ENCODE assay signal across 8 cellular contexts in genomic region chr6:149320016-149320415, GRCh38. TPM values are rescaled to one million over a fixed set of nuclear protein-coding genes. Genes with fewer than 3 reads are reported as not detected.
DNase-seq lines count a peak whose midpoint lies in the region; ATAC-seq and TF ChIP-seq lines count a peak whose summit lies in the region.
"Not testable (repeated sequence)": the region's sequence is repeated elsewhere in the genome, so short reads cannot be mapped to it uniquely, and the experiment has no call there.

No MANE protein-coding gene starts in this region.

- not testable (repeated sequence) for H3K27me3 Mint-ChIP-seq in type B pancreatic cell

- in situ Hi-C loops in astrocyte of the spinal cord (cut with HindIII; ENCODE audit: low sequenced_read_pairs), result not testable (repeated sequence)

- WGBS in smooth muscle cell (ENCODE audit: low lambda C conversion rate), result 68% methylated on average over 10 of the region's 10 CpGs

- not testable (repeated sequence) for H3K27ac Mint-ChIP-seq in type B pancreatic cell

- DNase-seq in RWPE2 (ENCODE audit: low spot score); astrocyte of the spinal cord (ENCODE audit: low read depth, low spot score); fibroblast of mammary gland (ENCODE audit: low read depth); smooth muscle cell (lab: John Stamatoyannopoulos, UW; ENCODE audit: unreplicated experiment); type B pancreatic cell (ENCODE audit: extremely low spot score, unreplicated experiment): not testable (repeated sequence)
- DNase-seq in activated CD8-positive, alpha-beta memory T cell treated with anti-CD3 and anti-CD28 coated beads, Interleukin-2, amount 50 U/mL, for 48 hours, result peak; percentile 64

- H3K9ac ChIP-seq in smooth muscle cell (ENCODE audit: low read depth), result not testable (repeated sequence)

- not testable (repeated sequence) for H3F3A ChIP-seq in smooth muscle cell (ENCODE audit: low read depth)

- H3K4me1 Mint-ChIP-seq in type B pancreatic cell (ENCODE audit: unreplicated experiment), result peaks cover 37% of the 10 kb centered on the region

- not testable (repeated sequence) for TF ChIP-seq CTCF in RWPE2 (IDR thresholded peaks at IDR 0.05; ENCODE audit: poor library complexity, severe bottlenecking); astrocyte of the spinal cord (IDR thresholded peaks at IDR 0.05; ENCODE audit: low read depth, low read length); fibroblast of mammary gland (conservative IDR thresholded peaks at IDR 0.05; ENCODE audit: control insufficient read depth, insufficient read depth, low read depth, low read length); smooth muscle cell (IDR thresholded peaks at IDR 0.05; ENCODE audit: borderline replicate concordance, insufficient read depth, poor library complexity, severe bottlenecking); type B pancreatic cell (conservative IDR thresholded peaks at IDR 0.05)

- H3K9me3 Mint-ChIP-seq in type B pancreatic cell, result not testable (repeated sequence)

- peaks cover 67% of the 10 kb centered on the region for H4K20me1 ChIP-seq in smooth muscle cell (ENCODE audit: low read depth)

- peaks cover 80% of the 10 kb centered on the region for H3K79me2 ChIP-seq in smooth muscle cell (ENCODE audit: low read depth)

- H3K4me3 ChIP-seq in GM08714 (ENCODE audit: low read length) (peak overlapping the region; percentile 100), astrocyte of the spinal cord (ENCODE audit: low read depth, low read length) (peak overlapping the region; percentile 66), fibroblast of mammary gland (ENCODE audit: control insufficient read depth, low read depth, low read length) (peak overlapping the region; percentile 79), muscle layer of duodenum (ENCODE audit: low read depth in 1 of 2, low read length in 2 of 2) (peak overlapping the region; percentile 83 to 90), smooth muscle cell (peak overlapping the region; percentile 99)
- not testable (repeated sequence) for H3K4me3 ChIP-seq in RWPE2 (ENCODE audit: severe bottlenecking)

- not testable (repeated sequence) for H3K36me3 Mint-ChIP-seq in type B pancreatic cell

- peaks cover 42% of the 10 kb centered on the region for H3K4me1 ChIP-seq in RWPE2 (ENCODE audit: insufficient read depth, poor library complexity, severe bottlenecking)
- peaks cover 6 to 28% of the 10 kb centered on the region in 2 donors for H3K4me1 ChIP-seq in muscle layer of duodenum (ENCODE audit: control insufficient read depth in 1 of 2, insufficient read depth in 2 of 2, low read length in 2 of 2)
- peaks cover 58% of the 10 kb centered on the region for H3K4me1 ChIP-seq in smooth muscle cell (ENCODE audit: low read depth)

- not testable (repeated sequence) for H3K27me3 ChIP-seq in RWPE2 (ENCODE audit: insufficient read depth, poor library complexity, severe bottlenecking); muscle layer of duodenum (ENCODE audit: low read depth, low read length); smooth muscle cell (ENCODE audit: low read depth)

- not testable (repeated sequence) for H2AFZ ChIP-seq in smooth muscle cell (ENCODE audit: low read depth)

- H3K9me3 ChIP-seq in RWPE2 (ENCODE audit: severe bottlenecking); muscle layer of duodenum (ENCODE audit: control insufficient read depth in 1 of 2, low read length in 2 of 2); smooth muscle cell (replicated peaks; ENCODE audit: low read depth): not testable (repeated sequence)

- H3K4me3 Mint-ChIP-seq in type B pancreatic cell, result peak overlapping the region; percentile 90

- H3K27ac ChIP-seq in RWPE2 (ENCODE audit: poor library complexity, severe bottlenecking) (peak overlapping the region; percentile 92), muscle layer of duodenum (ENCODE audit: low read length) (peak overlapping the region; percentile 76), smooth muscle cell (ENCODE audit: low read depth) (peak overlapping the region; percentile 90)

- ATAC-seq in RWPE2 (ENCODE audit: low read depth), result not testable (repeated sequence)

- H3K4me2 ChIP-seq in smooth muscle cell, result peak overlapping the region; percentile 87

- not testable (repeated sequence) for H3K36me3 ChIP-seq in RWPE2 (ENCODE audit: low read depth); muscle layer of duodenum (ENCODE audit: control insufficient read depth in 1 of 2, insufficient read depth in 2 of 2, low read length in 2 of 2); smooth muscle cell (ENCODE audit: low read depth)

RNA-seq across cellular contexts. Expression of gene TAB2, which starts 2.5 kb away (rescaled TPM):
- 68.7 and 78.5 TPM in 2 replicates for total RNA-seq in smooth muscle cell
- polyA plus RNA-seq in smooth muscle cell, result 12.6 and 14.3 TPM in 2 replicates
- 58.7 TPM in 2 replicates for total RNA-seq in type B pancreatic cell (ENCODE audit: low replicate concordance)
